Comparison of ENCODE assay signal across 9 cellular contexts in the genomic region with DNA sequence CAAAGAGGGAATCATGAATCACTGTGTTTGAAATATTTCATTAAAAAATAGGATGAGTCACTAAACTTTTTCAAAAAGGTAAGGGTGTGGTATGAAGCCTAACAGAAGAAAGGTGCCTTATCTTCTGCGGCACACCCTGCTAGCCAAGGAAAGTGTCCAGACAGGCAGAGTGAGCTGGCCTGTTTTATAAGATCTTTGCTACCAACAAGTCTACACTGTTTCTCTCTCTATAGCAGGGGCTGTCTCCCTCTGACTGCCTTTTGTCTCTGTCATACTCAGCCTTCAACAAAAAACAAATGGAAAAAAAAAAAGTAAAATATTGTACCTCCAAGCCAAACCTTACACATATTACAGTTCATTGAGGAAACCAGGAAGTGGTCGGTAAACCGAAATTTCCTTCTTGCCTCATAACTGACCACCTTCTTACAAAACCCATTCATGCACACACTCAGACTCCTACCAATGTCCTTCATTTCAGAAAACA. TPM values are rescaled to one million over a fixed set of nuclear protein-coding genes. Genes with fewer than 3 reads are reported as not detected.
DNase-seq lines count a peak whose midpoint lies in the region; ATAC-seq, FAIRE-seq and TF ChIP-seq lines count a peak whose summit lies in the region.
"Had no signal": no experiment of that assay in that cellular context is flagged by ENCODE, and none has a peak within 500 bp of the region (broad histone marks: within the 10 kb centered on the region; RNA-seq: fewer than 3 reads in every experiment).

No MANE protein-coding gene starts in this region.

- H4K20me1 ChIP-seq in OCI-LY7 (ENCODE audit: insufficient read depth, low read length), result peaks cover 34% of the 10 kb centered on the region
- no peaks in the 10 kb centered on the region for H4K20me1 ChIP-seq in endothelial cell of umbilical vein (replicated peaks; ENCODE audit: control insufficient read depth, extremely low read depth, insufficient read depth, low read length)

- H3K9me2 ChIP-seq in OCI-LY7 (ENCODE audit: insufficient read depth, low read length), result no peaks in the 10 kb centered on the region

- dilution Hi-C loops in endothelial cell of umbilical vein (cut with MboI; ENCODE audit: extremely low pct_ligation_motif_present, low sequenced_read_pairs), result no loop called here

- CTCF ChIA-PET in OCI-LY7 (lab: Charles Lee; ENCODE audit: unreplicated experiment) (no interaction called here), endothelial cell of umbilical vein (lab: Charles Lee) (interaction anchor here (1.5 to 2.4 kb wide), 2 partner anchors 9 to 12 kb away, joined by 3 to 7 read pairs; a partner anchor contains a TSS), WTC11 (lab: Charles Lee) (no interaction called here)

- no peaks in the 10 kb centered on the region for H3K9me1 ChIP-seq in endothelial cell of umbilical vein (replicated peaks; ENCODE audit: control insufficient read depth, extremely low read depth, insufficient read depth, low read length)

- H3K36me3 ChIP-seq in OCI-LY7 (ENCODE audit: insufficient read depth, low read length), result peaks cover 22% of the 10 kb centered on the region; the same call in 1 of the 2 replicates
- H3K36me3 ChIP-seq in endothelial cell of umbilical vein (ENCODE audit: control insufficient read depth in 2 of 2, extremely low read depth in 1 of 2, insufficient read depth in 2 of 2, low read length in 2 of 2), result no peaks in the 10 kb centered on the region
- no peaks in the 10 kb centered on the region for H3K36me3 ChIP-seq in BE2C

- no peak for TF ChIP-seq CTCF in OCI-LY7 (conservative IDR thresholded peaks at IDR 0.05; ENCODE audit: low read length)
- no peak for TF ChIP-seq CTCF in endothelial cell of umbilical vein (IDR thresholded peaks at IDR 0.05; ENCODE audit: extremely low read depth in 1 of 2, insufficient read depth in 1 of 2, low read depth in 1 of 2, low read length in 2 of 2)
- no peak for TF ChIP-seq CTCF in BE2C (IDR thresholded peaks at IDR 0.05; ENCODE audit: low read depth, low read length)
- TF ChIP-seq CTCF in WTC11 (IDR thresholded peaks at IDR 0.05), result no peak

- H3K9me3 Mint-ChIP-seq in WTC11, result no peaks in the 10 kb centered on the region
- H3K9me3 Mint-ChIP-seq: activated B cell treated with CpG ODN at 0.5 μM for 24 hours, IgD-negative memory B cell had no signal

- H3K79me2 ChIP-seq in OCI-LY7 (ENCODE audit: insufficient read depth, low read depth, low read length) (peaks cover 88% of the 10 kb centered on the region), endothelial cell of umbilical vein (ENCODE audit: control insufficient read depth, insufficient read depth, low read length) (peaks cover 26% of the 10 kb centered on the region)

- H3K9me3 ChIP-seq in OCI-LY7 (ENCODE audit: low read length), result no peaks in the 10 kb centered on the region
- H3K9me3 ChIP-seq in endothelial cell of umbilical vein (replicated peaks; ENCODE audit: control insufficient read depth, insufficient read depth, low read length), result no peaks in the 10 kb centered on the region
- no peaks in the 10 kb centered on the region for H3K9me3 ChIP-seq in BE2C

- H2AFZ ChIP-seq in OCI-LY7 (ENCODE audit: low read length) (no peak overlapping the region), endothelial cell of umbilical vein (ENCODE audit: low read depth, low read length) (no peak overlapping the region)

- no peak for TF ChIP-seq POLR2A in endothelial cell of umbilical vein (IDR thresholded peaks at IDR 0.05; ENCODE audit: low read depth, low read length)

- intact Hi-C loops in OCI-LY7 (cut with micrococcal nuclease; ENCODE audit: unreplicated experiment) (no loop called here), endothelial cell of umbilical vein (cut with micrococcal nuclease) (no loop called here)

- no TSS peak for BruUV-seq in OCI-LY7 (replicated peaks; lab: Mats Ljungman, UMichigan)
- no TSS peak for BruUV-seq in endothelial cell of umbilical vein (replicated peaks; lab: Mats Ljungman, UMichigan)

- no peaks in the 10 kb centered on the region for H3K27me3 ChIP-seq in endothelial cell of umbilical vein (ENCODE audit: control insufficient read depth in 2 of 2, insufficient read depth in 2 of 2, low read length in 2 of 2)
- no peaks in the 10 kb centered on the region for H3K27me3 ChIP-seq in BE2C

- no peaks in the 10 kb centered on the region for H3K36me3 Mint-ChIP-seq in WTC11

- FAIRE-seq in endothelial cell of umbilical vein (lab: Jason Lieb, UNC), result peak; percentile 40

- no peak overlapping the region for H3K27ac ChIP-seq in OCI-LY7 (ENCODE audit: low read depth, low read length, poor library complexity, severe bottlenecking)
- H3K27ac ChIP-seq in endothelial cell of umbilical vein (ENCODE audit: insufficient read depth, low read depth, low read length), result no peak overlapping the region

- POLR2A ChIA-PET in OCI-LY7 (lab: Charles Lee), result interaction anchor here (0.6 to 1.5 kb wide), 4 partner anchors 9 to 29 kb away, joined by 3 to 5 read pairs (median 3); a partner anchor contains a TSS
- POLR2A ChIA-PET in endothelial cell of umbilical vein (lab: Charles Lee), result no interaction called here
- POLR2A ChIA-PET in WTC11 (lab: Charles Lee), result interaction anchor here (1.4 kb wide), 1 partner anchor 9 kb away, joined by 3 read pairs; a partner anchor contains a TSS

- DNase-seq in OCI-LY7 (ENCODE audit: low spot score) (no peak), endothelial cell of umbilical vein (ENCODE audit: low read depth, low spot score) (no peak), BE2C (no peak), NCI-H524 (lab: John Stamatoyannopoulos, UW) (no peak), WTC11 (ENCODE audit: low spot score) (no peak)
- DNase-seq in stimulated activated naive CD8-positive, alpha-beta T cell treated with anti-CD3 and anti-CD28 coated beads, Interleukin-15, Interleukin-2, amounts not matched to agents 100 U/mL and 50 U/mL, for 24 hours, result no peak
- DNase-seq: activated B cell treated with CpG ODN at 0.5 μM for 24 hours had no signal

- ATAC-seq in HG03460 (IDR thresholded peaks at IDR 0.05; ENCODE audit: unreplicated experiment) (peak; percentile 74), WTC11 (no peak)
- ATAC-seq in stimulated activated naive CD8-positive, alpha-beta T cell treated with anti-CD3 and anti-CD28 coated beads, Interleukin-15, Interleukin-2, amounts not matched to agents 100 U/mL and 50 U/mL, for 24 hours, result peak; percentile 51

- no peak overlapping the region for H3K27ac Mint-ChIP-seq in WTC11
- H3K27ac Mint-ChIP-seq: activated B cell treated with CpG ODN at 0.5 μM for 24 hours, IgD-negative memory B cell had no signal

- H3K4me1 Mint-ChIP-seq in WTC11, result peaks cover 10% of the 10 kb centered on the region

- H3K4me3 ChIP-seq in OCI-LY7 (ENCODE audit: low read depth, low read length, poor library complexity, severe bottlenecking), result no peak overlapping the region
- H3K4me3 ChIP-seq in endothelial cell of umbilical vein (replicated peaks in 1 of 3; ENCODE audit: insufficient read depth in 1 of 3, low read depth in 1 of 3, low read length in 3 of 3), result no peak overlapping the region
- no peak overlapping the region for H3K4me3 ChIP-seq in BE2C (ENCODE audit: low read depth, low read length)

- no peak overlapping the region for H3K9ac ChIP-seq in endothelial cell of umbilical vein (replicated peaks; ENCODE audit: extremely low read depth, insufficient read depth, low read length)

- H3K27me3 Mint-ChIP-seq in WTC11 (ENCODE audit: low read depth), result no peaks in the 10 kb centered on the region
- H3K27me3 Mint-ChIP-seq: activated B cell treated with CpG ODN at 0.5 μM for 24 hours, IgD-negative memory B cell had no signal

- H3K4me1 ChIP-seq in OCI-LY7 (ENCODE audit: insufficient read depth, low read length, poor library complexity, severe bottlenecking) (peaks cover 54% of the 10 kb centered on the region), endothelial cell of umbilical vein (ENCODE audit: control insufficient read depth, extremely low read depth, insufficient read depth, low read length) (peaks cover 3% of the 10 kb centered on the region), BE2C (peaks cover 3% of the 10 kb centered on the region)

- no peak overlapping the region for H3K4me3 Mint-ChIP-seq in WTC11
- H3K4me3 Mint-ChIP-seq: activated B cell treated with CpG ODN at 0.5 μM for 24 hours, IgD-negative memory B cell had no signal

- peak overlapping the region; percentile 84 for H3K4me2 ChIP-seq in OCI-LY7 (ENCODE audit: low read length)
- H3K4me2 ChIP-seq in endothelial cell of umbilical vein (ENCODE audit: insufficient read depth, low read length), result no peak overlapping the region

RNA-seq across cellular contexts. Expression of a gene that starts 9.1 kb away (rescaled TPM):
- total RNA-seq in OCI-LY7 (2014; rRNA removed; shearing (Covaris generic)), result 50.8 and 53.1 TPM in 2 replicates
- 53.6 and 63.6 TPM in 2 replicates for total RNA-seq in OCI-LY7 (2022)
- total RNA-seq in endothelial cell of umbilical vein, result 62.4 and 62.7 TPM in 2 replicates
- polyA plus RNA-seq in endothelial cell of umbilical vein, result 97.1 and 131 TPM in 2 replicates
- 102 and 116 TPM in 2 replicates for polyA plus RNA-seq in endothelial cell of umbilical vein (2011; cell fraction: cytosol; rRNA removed)
- 95.9 and 110 TPM in 2 replicates for polyA plus RNA-seq in endothelial cell of umbilical vein (2011; cell fraction: nucleus; rRNA removed)
- 55.8 and 66.8 TPM in 2 replicates for polyA plus RNA-seq in endothelial cell of umbilical vein (2012)
- polyA minus RNA-seq in endothelial cell of umbilical vein, result 263 and 303 TPM in 2 replicates
- 51.7 TPM for polyA minus RNA-seq in endothelial cell of umbilical vein (2011; cell fraction: cytosol; rRNA and poly(A)+ RNA removed)
- polyA minus RNA-seq in endothelial cell of umbilical vein (2011; cell fraction: nucleus; rRNA and poly(A)+ RNA removed), result 60.0 and 67.5 TPM in 2 replicates
- 47.5 TPM for polyA plus RNA-seq in BE2C (2012; ENCODE audit: insufficient read depth, insufficient read length, low read depth)
- 57.7 to 59.1 TPM (median 58.0 TPM) in 3 replicates for total RNA-seq in WTC11 (2021)

RNA-seq across cellular contexts. Expression of a gene that starts 9.2 kb away (rescaled TPM):
- total RNA-seq in OCI-LY7 (2014; rRNA removed; shearing (Covaris generic)), result 60.3 and 71.5 TPM in 2 replicates
- 50.5 and 65.3 TPM in 2 replicates for total RNA-seq in OCI-LY7 (2022)
- 44.5 and 46.2 TPM in 2 replicates for total RNA-seq in endothelial cell of umbilical vein
- 35.3 and 53.8 TPM in 2 replicates for polyA plus RNA-seq in endothelial cell of umbilical vein
- 62.1 and 71.9 TPM in 2 replicates for polyA plus RNA-seq in endothelial cell of umbilical vein (2011; cell fraction: cytosol; rRNA removed)
- polyA plus RNA-seq in endothelial cell of umbilical vein (2011; cell fraction: nucleus; rRNA removed), result 50.0 and 63.3 TPM in 2 replicates
- 60.1 and 71.0 TPM in 2 replicates for polyA plus RNA-seq in endothelial cell of umbilical vein (2012)
- polyA minus RNA-seq in endothelial cell of umbilical vein, result 42.3 and 48.3 TPM in 2 replicates
- polyA minus RNA-seq in endothelial cell of umbilical vein (2011; cell fraction: cytosol; rRNA and poly(A)+ RNA removed), result 16.2 TPM
- polyA minus RNA-seq in endothelial cell of umbilical vein (2011; cell fraction: nucleus; rRNA and poly(A)+ RNA removed), result 34.7 and 46.8 TPM in 2 replicates
- polyA plus RNA-seq in BE2C (2012; ENCODE audit: insufficient read depth, insufficient read length, low read depth), result 94.3 TPM
- total RNA-seq in WTC11 (2021), result 85.7 to 96.4 TPM (median 93.0 TPM) in 3 replicates

RNA-seq across cellular contexts. Expression of a gene that starts 59.3 kb away (rescaled TPM):
- total RNA-seq in OCI-LY7 (2014; rRNA removed; shearing (Covaris generic)), result 1.3 TPM in 1 of 2 replicates, not detected in the other
- total RNA-seq in OCI-LY7 (2022) (not detected in 2 replicates), endothelial cell of umbilical vein (not detected in 2 replicates), WTC11 (2021) (0.57 to 0.92 TPM (median 0.81 TPM) in 3 replicates)
- 1.8 and 3.2 TPM in 2 replicates for polyA plus RNA-seq in endothelial cell of umbilical vein
- 1.0 and 1.5 TPM in 2 replicates for polyA plus RNA-seq in endothelial cell of umbilical vein (2011; cell fraction: cytosol; rRNA removed)
- polyA plus RNA-seq in endothelial cell of umbilical vein (2011; cell fraction: nucleus; rRNA removed), result 0.18 and 0.91 TPM in 2 replicates
- polyA plus RNA-seq in endothelial cell of umbilical vein (2012), result 0.85 TPM in 1 of 2 replicates, not detected in the other
- polyA minus RNA-seq in endothelial cell of umbilical vein, result 0.21 TPM in 1 of 2 replicates, not detected in the other
- not detected for polyA minus RNA-seq in endothelial cell of umbilical vein (2011; cell fraction: cytosol; rRNA and poly(A)+ RNA removed)
- polyA minus RNA-seq in endothelial cell of umbilical vein (2011; cell fraction: nucleus; rRNA and poly(A)+ RNA removed), result not detected in 2 replicates
- not detected for polyA plus RNA-seq in BE2C (2012; ENCODE audit: insufficient read depth, insufficient read length, low read depth)
- total RNA-seq: activated B cell treated with CpG ODN at 0.5 μM for 24 hours had no signal
- polyA plus RNA-seq: IgD-negative memory B cell had no signal
